1 cellular context compared by ENCODE assay signal in genomic region chr2:85595378-85596232, GRCh38.
TF ChIP-seq lines count a peak whose summit lies in the region.

RNF181 (plus strand) TSS chr2:85595745; CDS start chr2:85595764, 19 bp downstream.

TF ChIP-seq in HepG2, 621 proteins besides CTCF, POLR2A, EP300 and RAD21 (continued from another document and continues in another):
- TF ChIP-seq ZNF142 (CRISPR knock-in tag; IDR thresholded peaks at IDR 0.05) (peak; percentile 90; the same call in 1 of the 2 replicates), YEATS2 (CRISPR knock-in tag; IDR thresholded peaks at IDR 0.05; ENCODE audit: borderline replicate concordance) (peak; percentile 63), DRAP1 (CRISPR knock-in tag; IDR thresholded peaks at IDR 0.05) (peak; percentile 88), TCF7L2 (IDR thresholded peaks at IDR 0.05; ENCODE audit: low read depth, low read length) (no peak), FOXK2 (IDR thresholded peaks at IDR 0.05) (no peak), RXRB (CRISPR knock-in tag; IDR thresholded peaks at IDR 0.05; ENCODE audit: borderline replicate concordance) (peak; percentile 61; the same call in 1 of the 2 replicates), CHCHD3 (CRISPR knock-in tag; IDR thresholded peaks at IDR 0.05) (0 out of 2 replicates have a peak, but pooled peaks have one; percentile 59), RNF2 (conservative IDR thresholded peaks at IDR 0.05; ENCODE audit: low read depth) (0 out of 2 replicates have a peak, but pooled peaks have one; percentile 54), ZBED4 (CRISPR knock-in tag; IDR thresholded peaks at IDR 0.05; ENCODE audit: borderline replicate concordance) (peak; percentile 31; the same call in 1 of the 2 replicates), HDAC6 (IDR thresholded peaks at IDR 0.05; ENCODE audit: low read depth, low read length) (no peak), CERS6 (CRISPR knock-in tag; IDR thresholded peaks at IDR 0.05) (no peak), TCF7 (IDR thresholded peaks at IDR 0.05; ENCODE audit: low read depth) (no peak), SIX1 (CRISPR knock-in tag; IDR thresholded peaks at IDR 0.05; ENCODE audit: borderline replicate concordance) (no peak), TFDP1 (CRISPR knock-in tag; IDR thresholded peaks at IDR 0.05; ENCODE audit: borderline replicate concordance) (peak; percentile 46), ZKSCAN8 (CRISPR knock-in tag; IDR thresholded peaks at IDR 0.05; ENCODE audit: borderline replicate concordance) (peak; percentile 34; the same call in 1 of the 2 replicates), FOXK1 (CRISPR knock-in tag; IDR thresholded peaks at IDR 0.05; ENCODE audit: borderline replicate concordance, low read depth) (peak; percentile 59; the same call in 1 of the 2 replicates), DR1 (CRISPR knock-in tag; IDR thresholded peaks at IDR 0.05) (peak; percentile 75), ZBTB7B (CRISPR knock-in tag; IDR thresholded peaks at IDR 0.05) (peak; percentile 35; the same call in 1 of the 2 replicates), MTF2 (CRISPR knock-in tag; IDR thresholded peaks at IDR 0.05; ENCODE audit: borderline replicate concordance) (0 out of 2 replicates have a peak, but pooled peaks have one; percentile 47), FOXO1 (CRISPR knock-in tag; IDR thresholded peaks at IDR 0.05) (0 out of 2 replicates have a peak, but pooled peaks have one; percentile 35), ZNF280B (CRISPR knock-in tag; IDR thresholded peaks at IDR 0.05; ENCODE audit: borderline replicate concordance) (peak; percentile 78), ZNF124 (CRISPR knock-in tag; IDR thresholded peaks at IDR 0.05) (0 out of 2 replicates have a peak, but pooled peaks have one; percentile 10), ZNF792 (CRISPR knock-in tag; IDR thresholded peaks at IDR 0.05) (peak; percentile 57; the same call in 1 of the 2 replicates), ZBTB25 (CRISPR knock-in tag; IDR thresholded peaks at IDR 0.05) (no peak; the same call in 1 of the 2 replicates), SKI (IDR thresholded peaks at IDR 0.05; ENCODE audit: partially characterized antibody) (no peak), ISL2 (CRISPR knock-in tag; IDR thresholded peaks at IDR 0.05) (peak; percentile 59; the same call in 1 of the 2 replicates), ZNF280D (CRISPR knock-in tag; IDR thresholded peaks at IDR 0.05) (peak; percentile 62; the same call in 1 of the 2 replicates), ZBTB43 (CRISPR knock-in tag; conservative IDR thresholded peaks at IDR 0.05) (peak; percentile 12), ZNF263 (CRISPR knock-in tag; IDR thresholded peaks at IDR 0.05) (peak; percentile 44; the same call in 1 of the 2 replicates), ZFP90 (CRISPR knock-in tag; IDR thresholded peaks at IDR 0.05; ENCODE audit: borderline replicate concordance) (0 out of 2 replicates have a peak, but pooled peaks have one; percentile 63), HNRNPL (IDR thresholded peaks at IDR 0.05; ENCODE audit: low read depth, low read length) (no peak), GTF2F1 (IDR thresholded peaks at IDR 0.05; ENCODE audit: low read length) (0 out of 2 replicates have a peak, but pooled peaks have one; percentile 39), ZKSCAN5 (CRISPR knock-in tag; IDR thresholded peaks at IDR 0.05) (peak; percentile 26; the same call in 1 of the 2 replicates), HNF1B (CRISPR knock-in tag; IDR thresholded peaks at IDR 0.05) (peak; percentile 56), ESRRA (CRISPR knock-in tag; IDR thresholded peaks at IDR 0.05; ENCODE audit: low read depth) (peak; percentile 59; the same call in 1 of the 2 replicates)
